ENCODE assay signal across 34 cellular contexts in the genomic region with DNA sequence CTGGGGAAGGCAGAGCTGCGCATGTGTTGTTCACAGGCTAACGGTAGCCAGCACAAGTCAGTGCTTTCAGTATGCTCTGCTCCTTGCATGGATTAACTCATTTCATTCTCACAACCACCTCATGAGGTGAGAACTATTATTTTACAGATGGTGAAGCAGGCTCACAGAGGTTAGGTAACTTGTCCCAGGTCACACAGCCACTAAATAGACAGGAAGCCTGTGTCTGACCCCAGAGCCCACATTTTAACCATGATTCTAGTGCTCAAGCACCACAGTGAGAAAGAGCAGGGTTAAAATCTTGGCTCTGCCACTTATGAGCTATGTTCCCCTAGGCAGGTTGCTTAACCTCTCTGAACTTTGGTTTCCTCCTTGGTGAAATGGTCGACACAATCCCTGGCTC. TPM values are rescaled to one million over a fixed set of nuclear protein-coding genes. Genes with fewer than 3 reads are reported as not detected.
"Had no signal": no experiment of that assay in that cellular context is flagged by ENCODE, and none has a peak within 500 bp of the region (broad histone marks: within the 10 kb centered on the region; RNA-seq: fewer than 3 reads in every experiment).

No MANE protein-coding gene starts in this region.

- H3K4me3 ChIP-seq: adrenal gland, body of pancreas, colonic mucosa, dorsolateral prefrontal cortex, esophagus muscularis mucosa, gastrocnemius medialis, heart left ventricle had no signal

- H3K9me3 Mint-ChIP-seq: activated CD4-positive, alpha-beta memory T cell treated with anti-CD3 and anti-CD28 coated beads for 36 hours; activated CD4-positive, alpha-beta T cell treated with anti-CD3 and anti-CD28 coated beads, Interleukin-2, amount 10 ng/mL, durations not matched to agents 24 days and 14 days; activated naive CD4-positive, alpha-beta T cell treated with anti-CD3 and anti-CD28 coated beads, Interleukin-2, amount 10 ng/mL, durations not matched to agents 7 days and 5 days; activated T-cell treated with anti-CD3 and anti-CD28 coated beads, Interleukin-2, amount 50 U/mL, for 24 hours; activated T-cell treated with anti-CD3 and anti-CD28 coated beads, Interleukin-2, amount 50 U/mL, for 72 hours; dendritic cell treated with granulocyte-macrophage colony-stimulating factor and Interleukin-4, amounts not matched to agents 40 ng/mL and 50 ng/mL, for 4 days; endodermal cell; T-helper 2 cell treated with Interferon-gamma antibody and Interleukin-4, amounts not matched to agents 5 μg/mL and 100 μg/mL, for 36 hours had no signal

- DNase-seq: activated CD4-positive, alpha-beta memory T cell treated with anti-CD3 and anti-CD28 coated beads for 36 hours; activated CD4-positive, alpha-beta T cell treated with anti-CD3 and anti-CD28 coated beads for 36 hours; activated CD4-positive, alpha-beta T cell treated with anti-CD3 and anti-CD28 coated beads, Interleukin-2, amount 10 ng/mL, durations not matched to agents 24 days and 14 days; activated CD4-positive, CD25-positive, alpha-beta regulatory T cell; activated CD4-positive, CD25-positive, alpha-beta regulatory T cell treated with anti-CD3 and anti-CD28 coated beads, Interleukin-2, amount 50 U/mL, for 72 hours; activated CD8-positive, alpha-beta memory T cell treated with anti-CD3 and anti-CD28 coated beads, Interleukin-2, amount 50 U/mL, for 48 hours; activated gamma-delta T cell; activated naive CD4-positive, alpha-beta T cell; activated naive CD4-positive, alpha-beta T cell treated with anti-CD3 and anti-CD28 coated beads, Interleukin-2, amount 10 ng/mL, durations not matched to agents 7 days and 5 days; activated T-cell treated with anti-CD3 and anti-CD28 coated beads for 4 hours; activated T-cell treated with anti-CD3 and anti-CD28 coated beads, Interleukin-2, amount 50 U/mL, for 24 hours; activated T-cell treated with anti-CD3 and anti-CD28 coated beads, Interleukin-2, amount 50 U/mL, for 72 hours; adrenal gland; amygdala; aorta; body of pancreas; caudate nucleus; cerebellar nuclear complex; colonic mucosa; dorsolateral prefrontal cortex; effector memory CD4-positive, alpha-beta T cell; endodermal cell; erythroblast; foreskin keratinocyte; gastrocnemius medialis; glutamatergic neuron; T-helper 1 cell; T-helper 17 cell had no signal

- H3K9me3 ChIP-seq: adrenal gland, body of pancreas, colonic mucosa, esophagus muscularis mucosa, gastrocnemius medialis, heart left ventricle had no signal

- H3K27me3 ChIP-seq: adrenal gland, body of pancreas, colonic mucosa, dorsolateral prefrontal cortex, esophagus muscularis mucosa, foreskin keratinocyte, gastrocnemius medialis, heart left ventricle had no signal

- H3K27me3 Mint-ChIP-seq: activated CD4-positive, alpha-beta memory T cell treated with anti-CD3 and anti-CD28 coated beads for 36 hours; activated CD4-positive, alpha-beta T cell treated with anti-CD3 and anti-CD28 coated beads for 36 hours; activated CD4-positive, alpha-beta T cell treated with anti-CD3 and anti-CD28 coated beads, Interleukin-2, amount 10 ng/mL, durations not matched to agents 24 days and 14 days; activated naive CD4-positive, alpha-beta T cell treated with anti-CD3 and anti-CD28 coated beads, Interleukin-2, amount 10 ng/mL, durations not matched to agents 7 days and 5 days; activated T-cell treated with anti-CD3 and anti-CD28 coated beads, Interleukin-2, amount 50 U/mL, for 24 hours; dendritic cell treated with granulocyte-macrophage colony-stimulating factor and Interleukin-4, amounts not matched to agents 40 ng/mL and 50 ng/mL, for 4 days; T-helper 17 cell had no signal

- ATAC-seq: activated CD4-positive, alpha-beta T cell treated with anti-CD3 and anti-CD28 coated beads for 36 hours; activated naive CD4-positive, alpha-beta T cell treated with anti-CD3 and anti-CD28 coated beads, Interleukin-2, amount 50 U/mL, for 72 hours; activated T-cell treated with anti-CD3 and anti-CD28 coated beads, Interleukin-2, amount 50 U/mL, for 72 hours; body of pancreas; foreskin keratinocyte; gastrocnemius medialis; heart left ventricle; T-helper 17 cell had no signal

- H3K27ac Mint-ChIP-seq: activated CD4-positive, alpha-beta memory T cell treated with anti-CD3 and anti-CD28 coated beads for 36 hours; activated CD4-positive, alpha-beta T cell treated with anti-CD3 and anti-CD28 coated beads for 36 hours; activated CD4-positive, alpha-beta T cell treated with anti-CD3 and anti-CD28 coated beads, Interleukin-2, amount 10 ng/mL, durations not matched to agents 24 days and 14 days; activated naive CD4-positive, alpha-beta T cell treated with anti-CD3 and anti-CD28 coated beads, Interleukin-2, amount 10 ng/mL, durations not matched to agents 7 days and 5 days; activated T-cell treated with anti-CD3 and anti-CD28 coated beads, Interleukin-2, amount 50 U/mL, for 24 hours; activated T-cell treated with anti-CD3 and anti-CD28 coated beads, Interleukin-2, amount 50 U/mL, for 72 hours; dendritic cell treated with granulocyte-macrophage colony-stimulating factor and Interleukin-4, amounts not matched to agents 40 ng/mL and 50 ng/mL, for 4 days; endodermal cell; T-helper 17 cell; T-helper 2 cell treated with Interferon-gamma antibody and Interleukin-4, amounts not matched to agents 5 μg/mL and 100 μg/mL, for 36 hours had no signal

- H3K4me1 Mint-ChIP-seq: endodermal cell had no signal

- H3K4me1 ChIP-seq: adrenal gland, body of pancreas, colonic mucosa, foreskin keratinocyte, gastrocnemius medialis had no signal

- H3K4me3 Mint-ChIP-seq: activated CD4-positive, alpha-beta memory T cell treated with anti-CD3 and anti-CD28 coated beads for 36 hours; activated CD4-positive, alpha-beta T cell treated with anti-CD3 and anti-CD28 coated beads for 36 hours; activated CD4-positive, alpha-beta T cell treated with anti-CD3 and anti-CD28 coated beads, Interleukin-2, amount 10 ng/mL, durations not matched to agents 24 days and 14 days; activated naive CD4-positive, alpha-beta T cell treated with anti-CD3 and anti-CD28 coated beads, Interleukin-2, amount 10 ng/mL, durations not matched to agents 7 days and 5 days; activated T-cell treated with anti-CD3 and anti-CD28 coated beads, Interleukin-2, amount 50 U/mL, for 24 hours; activated T-cell treated with anti-CD3 and anti-CD28 coated beads, Interleukin-2, amount 50 U/mL, for 72 hours; dendritic cell treated with granulocyte-macrophage colony-stimulating factor and Interleukin-4, amounts not matched to agents 40 ng/mL and 50 ng/mL, for 4 days; endodermal cell; T-helper 17 cell; T-helper 2 cell treated with Interferon-gamma antibody and Interleukin-4, amounts not matched to agents 5 μg/mL and 100 μg/mL, for 36 hours had no signal

- H3K36me3 ChIP-seq: colonic mucosa had no signal

- H3K27ac ChIP-seq: adrenal gland, body of pancreas, colonic mucosa, dorsolateral prefrontal cortex, esophagus muscularis mucosa, foreskin keratinocyte, gastrocnemius medialis, heart left ventricle had no signal

RNA-seq across cellular contexts. Expression of a gene that starts 24.2 kb away (rescaled TPM):
- total RNA-seq: activated CD4-positive, alpha-beta T cell treated with anti-CD3 and anti-CD28 coated beads for 36 hours; activated CD4-positive, alpha-beta T cell treated with anti-CD3 and anti-CD28 coated beads, Interleukin-2, amount 10 ng/mL, durations not matched to agents 24 days and 14 days; activated CD8-positive, alpha-beta memory T cell treated with anti-CD3 and anti-CD28 coated beads for 36 hours; activated naive CD4-positive, alpha-beta T cell treated with anti-CD3 and anti-CD28 coated beads, Interleukin-2, amount 50 U/mL, for 72 hours; T-helper 17 cell had no signal
